Comparison of ENCODE assay signal across 19 cellular contexts in genomic region chr16:50193594-50193993, GRCh38. TPM values are rescaled to one million over a fixed set of nuclear protein-coding genes. Genes with fewer than 3 reads are reported as not detected.
DNase-seq lines count a peak whose midpoint lies in the region; ATAC-seq and TF ChIP-seq lines count a peak whose summit lies in the region.
"Had no signal": no experiment of that assay in that cellular context is flagged by ENCODE, and none has a peak within 500 bp of the region (broad histone marks: within the 10 kb centered on the region; RNA-seq: fewer than 3 reads in every experiment).

No MANE protein-coding gene starts in this region.

- no peak for TF ChIP-seq CTCF in foreskin keratinocyte (conservative IDR thresholded peaks at IDR 0.05)
- TF ChIP-seq CTCF in thyroid gland (IDR thresholded peaks at IDR 0.05) = no peak

- H3K36me3 Mint-ChIP-seq in activated naive CD8-positive, alpha-beta T cell = peaks cover 3% of the 10 kb centered on the region
- peaks cover 12% of the 10 kb centered on the region for H3K36me3 Mint-ChIP-seq in activated naive CD8-positive, alpha-beta T cell treated with anti-CD3 and anti-CD28 coated beads for 36 hours

- 53 to 58% methylated on average over 5 of the region's 5 CpGs for WGBS in thyroid gland, 2 donors

- H3K27ac ChIP-seq in foreskin keratinocyte = no peak overlapping the region
- H3K27ac ChIP-seq in thyroid gland = no peak overlapping the region
- H3K27ac ChIP-seq: KMS-11, neural progenitor cell, sigmoid colon, uterus had no signal

- no peaks in the 10 kb centered on the region for H3K9me3 ChIP-seq in thyroid gland
- H3K9me3 ChIP-seq: HAP-1, sigmoid colon, uterus had no signal

- H3K4me3 ChIP-seq in thyroid gland (replicated peaks in 1 of 3) = no peak overlapping the region
- H3K4me3 ChIP-seq: HAP-1, neural progenitor cell, sigmoid colon, uterus had no signal

- H3K4me3 Mint-ChIP-seq in activated naive CD8-positive, alpha-beta T cell = no peak overlapping the region
- no peak overlapping the region for H3K4me3 Mint-ChIP-seq in activated naive CD8-positive, alpha-beta T cell treated with anti-CD3 and anti-CD28 coated beads for 36 hours
- H3K4me3 Mint-ChIP-seq: neural progenitor cell had no signal

- no peaks in the 10 kb centered on the region for H3K9me3 Mint-ChIP-seq in activated naive CD8-positive, alpha-beta T cell (ENCODE audit: low read depth)
- no peaks in the 10 kb centered on the region for H3K9me3 Mint-ChIP-seq in activated naive CD8-positive, alpha-beta T cell treated with anti-CD3 and anti-CD28 coated beads for 36 hours

- H3K4me1 ChIP-seq in foreskin keratinocyte = peaks cover 15% of the 10 kb centered on the region
- H3K4me1 ChIP-seq in thyroid gland = peaks cover 0 to 16% of the 10 kb centered on the region in 2 donors
- H3K4me1 ChIP-seq: neural progenitor cell, uterus had no signal

- ATAC-seq in foreskin keratinocyte (peak; percentile 65), left colon (no peak)
- ATAC-seq: esophagus mucosa had no signal

- no peak for TF ChIP-seq POLR2A in thyroid gland (IDR thresholded peaks at IDR 0.05)

- peaks cover 66% of the 10 kb centered on the region for H3K4me1 Mint-ChIP-seq in activated naive CD8-positive, alpha-beta T cell (ENCODE audit: low read depth)
- H3K4me1 Mint-ChIP-seq in activated naive CD8-positive, alpha-beta T cell treated with anti-CD3 and anti-CD28 coated beads for 36 hours = peaks cover 59% of the 10 kb centered on the region

- intact Hi-C loops in thyroid gland (cut with DNase I) (no loop called here), left colon (cut with DNase I, micrococcal nuclease) (no loop called here)

- DNase-seq in activated naive CD8-positive, alpha-beta T cell treated with anti-CD3 and anti-CD28 coated beads for 36 hours = no peak
- DNase-seq in LoVo (ENCODE audit: low spot score) (peak; percentile 31), foreskin keratinocyte (peak; percentile 83 to 90), thyroid gland (peak; percentile 43 to 47), NCI-H1048 (lab: John Stamatoyannopoulos, UW) (no peak), left colon (no peak)
- DNase-seq in activated effector memory CD4-positive, alpha-beta T cell treated with Interleukin-2 at 50 U/mL for 16 hours = no peak
- DNase-seq: activated CD4-positive, CD25-positive, alpha-beta regulatory T cell; amygdala; NCI-H1436 treated with DMSO at 0.1 percent for 48 hours; OCI-M1; sigmoid colon; stimulated activated CD4-positive, alpha-beta T cell treated with anti-CD3 and anti-CD28 coated beads, Interleukin-4, amount 100 ng/mL, for 24 hours; uterus had no signal

- H3K36me3 ChIP-seq in thyroid gland = no peaks in the 10 kb centered on the region
- H3K36me3 ChIP-seq: neural progenitor cell, sigmoid colon, uterus had no signal

- H3K27me3 Mint-ChIP-seq in activated naive CD8-positive, alpha-beta T cell = no peaks in the 10 kb centered on the region
- H3K27me3 Mint-ChIP-seq in activated naive CD8-positive, alpha-beta T cell treated with anti-CD3 and anti-CD28 coated beads for 36 hours = no peaks in the 10 kb centered on the region

- H3K27me3 ChIP-seq in foreskin keratinocyte (no peaks in the 10 kb centered on the region), thyroid gland (no peaks in the 10 kb centered on the region)
- H3K27me3 ChIP-seq: neural progenitor cell, sigmoid colon, uterus had no signal

- peak overlapping the region; percentile 70 for H3K27ac Mint-ChIP-seq in activated naive CD8-positive, alpha-beta T cell
- no peak overlapping the region for H3K27ac Mint-ChIP-seq in activated naive CD8-positive, alpha-beta T cell treated with anti-CD3 and anti-CD28 coated beads for 36 hours

RNA-seq across cellular contexts. Expression of gene TENT4B, which starts 40.5 kb away (rescaled TPM):
- total RNA-seq in activated naive CD8-positive, alpha-beta T cell treated with anti-CD3 and anti-CD28 coated beads for 36 hours = 10 to 100 TPM; 18.6 to 19.7 TPM
- total RNA-seq in foreskin keratinocyte = 11.5 and 13.3 TPM in 2 replicates
- 3.1 and 4.1 TPM in 2 replicates for polyA plus RNA-seq in foreskin keratinocyte
- total RNA-seq in thyroid gland = 10 to 100 TPM in 3 of 4 donors, 1 to 10 TPM in 1; 10.0 to 14.7 (median 11.4) TPM
- 10 to 100 TPM; 10.6 to 13.3 TPM for total RNA-seq in left colon

Comparison
In these comparisons a context has a peak if more than half of its experiments do, and no peak if none do; other contexts are left out.
1. DNase-seq: peak in LoVo (single experiment), foreskin keratinocyte (2 of 2) and thyroid gland (2 of 2); none in activated naive CD8-positive, alpha-beta T cell treated with anti-CD3 and anti-CD28 coated beads for 36 hours (single experiment), NCI-H1048 (single experiment), activated effector memory CD4-positive, alpha-beta T cell treated with Interleukin-2 at 50 U/mL for 16 hours (single experiment) and left colon (0 of 2).